11 cellular contexts compared by ENCODE assay signal in genomic region chr2:119862127-119862889, GRCh38.
DNase-seq lines count a peak whose midpoint lies in the region; ATAC-seq lines count a peak whose summit lies in the region.
"Had no signal": no experiment of that assay in that cellular context is flagged by ENCODE, and none has a peak within 500 bp of the region (broad histone marks: within the 10 kb centered on the region; RNA-seq: fewer than 3 reads in every experiment).

No MANE protein-coding gene starts in this region.

- H3K27ac ChIP-seq in effector memory CD4-positive, alpha-beta T cell (ENCODE audit: insufficient read depth, low read length, poor library complexity, severe bottlenecking) = no peak overlapping the region
- H3K27ac ChIP-seq: coronary artery, Peyer's patch had no signal

- peak; percentile 10 to 33 (median 19) for DNase-seq in immature natural killer cell
- DNase-seq in effector memory CD4-positive, alpha-beta T cell = no peak
- DNase-seq in KBM-7 = no peak
- no peak for DNase-seq in effector CD8-positive, alpha-beta T cell (lab: John Stamatoyannopoulos, UW)
- no peak for DNase-seq in stimulated activated CD4-positive, alpha-beta T cell treated with anti-CD3 and anti-CD28 coated beads, Interleukin-4, amount 100 ng/mL, for 24 hours
- DNase-seq: Peyer's patch had no signal

- H3K4me3 ChIP-seq in effector memory CD4-positive, alpha-beta T cell (ENCODE audit: insufficient read depth, low read depth, low read length, poor library complexity, severe bottlenecking) = no peak overlapping the region
- H3K4me3 ChIP-seq: coronary artery, Peyer's patch had no signal

- peaks cover 0 to 1% (median 0%) of the 10 kb centered on the region in 3 donors for H3K27me3 Mint-ChIP-seq in immature natural killer cell (ENCODE audit: low read depth in 3 of 3)

- no peaks in the 10 kb centered on the region for H3K36me3 ChIP-seq in effector memory CD4-positive, alpha-beta T cell (ENCODE audit: control insufficient read depth, insufficient read depth, low read length)
- H3K36me3 ChIP-seq: Peyer's patch had no signal

- in situ Hi-C loops in KBM-7 (cut with MboI; ENCODE audit: low pct_unique_long_range_greater_than_20kb, low sequenced_read_pairs) = no loop called here

- H3K4me1 Mint-ChIP-seq in immature natural killer cell = peaks cover 63 to 89% of the 10 kb centered on the region in 2 donors

- H3K9me3 ChIP-seq in effector memory CD4-positive, alpha-beta T cell (ENCODE audit: control insufficient read depth, low read length) = no peaks in the 10 kb centered on the region
- H3K9me3 ChIP-seq: Peyer's patch had no signal

- H3K27me3 ChIP-seq in effector memory CD4-positive, alpha-beta T cell (replicated peaks; ENCODE audit: control insufficient read depth, insufficient read depth, low read length, poor library complexity, severe bottlenecking) = no peaks in the 10 kb centered on the region
- H3K27me3 ChIP-seq: Peyer's patch had no signal

- peak; percentile 74 for ATAC-seq in GM18858 (IDR thresholded peaks at IDR 0.05; ENCODE audit: unreplicated experiment)
- ATAC-seq in GM21447 (IDR thresholded peaks at IDR 0.05; ENCODE audit: unreplicated experiment) = peak; percentile 94
- peak; percentile 75 for ATAC-seq in HG03280 (IDR thresholded peaks at IDR 0.05; ENCODE audit: unreplicated experiment)
- ATAC-seq: sciatic nerve had no signal

- peak overlapping the region in 5 of 6 donors; percentile 45 to 84 (median 60) for H3K27ac Mint-ChIP-seq in immature natural killer cell

- H3K4me1 ChIP-seq in effector memory CD4-positive, alpha-beta T cell (ENCODE audit: control insufficient read depth, insufficient read depth, low read length, poor library complexity, severe bottlenecking) = peaks cover 3% of the 10 kb centered on the region
- H3K4me1 ChIP-seq: Peyer's patch had no signal

- no peaks in the 10 kb centered on the region for H3K9me3 Mint-ChIP-seq in immature natural killer cell

- H3K36me3 Mint-ChIP-seq in immature natural killer cell = no peaks in the 10 kb centered on the region

- H3K4me3 Mint-ChIP-seq in immature natural killer cell = peak overlapping the region; percentile 29 to 73 (median 63)

Comparison
In these comparisons a context has a peak if more than half of its experiments do, and no peak if none do; other contexts are left out.
1. DNase-seq: peak in immature natural killer cell (3 of 3); none in effector memory CD4-positive, alpha-beta T cell (0 of 3), KBM-7 (single experiment), effector CD8-positive, alpha-beta T cell (single experiment) and stimulated activated CD4-positive, alpha-beta T cell treated with anti-CD3 and anti-CD28 coated beads, Interleukin-4, amount 100 ng/mL, for 24 hours (single experiment).
2. Peak in every context shown above with its lines, with median percentiles within 50 percentile points of each other: ATAC-seq.